8 cellular contexts compared by ENCODE assay signal in genomic region chr1:174005032-174005431, GRCh38. TPM values are rescaled to one million over a fixed set of nuclear protein-coding genes. Genes with fewer than 3 reads are reported as not detected.
DNase-seq lines count a peak whose midpoint lies in the region; ATAC-seq and TF ChIP-seq lines count a peak whose summit lies in the region.

No MANE protein-coding gene starts in this region.

- no peaks in the 10 kb centered on the region for H3K27me3 Mint-ChIP-seq in type B pancreatic cell
- no peaks in the 10 kb centered on the region for H3K27me3 Mint-ChIP-seq in activated T-helper 2 cell treated with anti-CD3 and anti-CD28 coated beads, Interferon-gamma antibody, Interleukin-2, Interleukin-4, amounts not matched to agents 10 μg/mL and 5 μg/mL and 100 μg/mL, durations not matched to agents 14 hours and 24 hours and 36 hours (ENCODE audit: low read depth)

- H3K36me3 ChIP-seq in SK-N-MC (ENCODE audit: insufficient read depth, low read length): no peaks in the 10 kb centered on the region

- no peaks in the 10 kb centered on the region for H3K9me3 ChIP-seq in SK-N-MC (ENCODE audit: low read depth, low read length)

- no peak overlapping the region for H3K27ac Mint-ChIP-seq in type B pancreatic cell
- no peak overlapping the region for H3K27ac Mint-ChIP-seq in activated T-helper 2 cell treated with anti-CD3 and anti-CD28 coated beads, Interferon-gamma antibody, Interleukin-2, Interleukin-4, amounts not matched to agents 10 μg/mL and 5 μg/mL and 100 μg/mL, durations not matched to agents 14 hours and 24 hours and 36 hours

- no peaks in the 10 kb centered on the region for H3K9me3 Mint-ChIP-seq in type B pancreatic cell
- H3K9me3 Mint-ChIP-seq in activated T-helper 2 cell treated with anti-CD3 and anti-CD28 coated beads, Interferon-gamma antibody, Interleukin-2, Interleukin-4, amounts not matched to agents 10 μg/mL and 5 μg/mL and 100 μg/mL, durations not matched to agents 14 hours and 24 hours and 36 hours: no peaks in the 10 kb centered on the region

- peak; percentile 96 for ATAC-seq in HG03060 (IDR thresholded peaks at IDR 0.05; ENCODE audit: low read depth, unreplicated experiment)

- DNase-seq in SIG-M5 treated with dmso at 0.1 percent for 504 hours (lab: John Stamatoyannopoulos, UW; ENCODE audit: unreplicated experiment) (peak; percentile 41), SIG-M5 (lab: John Stamatoyannopoulos, UW) (no peak), SK-N-MC (ENCODE audit: low read depth, low spot score) (peak; percentile 90), type B pancreatic cell (ENCODE audit: extremely low spot score, unreplicated experiment) (no peak), NCI-H526 (lab: John Stamatoyannopoulos, UW) (no peak)
- DNase-seq in activated T-helper 2 cell treated with anti-CD3 and anti-CD28 coated beads, Interferon-gamma antibody, Interleukin-2, Interleukin-4, amounts not matched to agents 10 μg/mL and 5 μg/mL and 100 μg/mL, durations not matched to agents 14 hours and 24 hours and 36 hours (ENCODE audit: low spot score): no peak
- DNase-seq in activated CD8-positive, alpha-beta memory T cell treated with anti-CD3 and anti-CD28 coated beads, Interleukin-2, amount 50 U/mL, for 4 hours: no peak

- H3K27ac ChIP-seq in SK-N-MC: peak overlapping the region; percentile 89

- H3K4me3 Mint-ChIP-seq in type B pancreatic cell: peak overlapping the region; percentile 48
- H3K4me3 Mint-ChIP-seq in activated T-helper 2 cell treated with anti-CD3 and anti-CD28 coated beads, Interferon-gamma antibody, Interleukin-2, Interleukin-4, amounts not matched to agents 10 μg/mL and 5 μg/mL and 100 μg/mL, durations not matched to agents 14 hours and 24 hours and 36 hours (ENCODE audit: low read depth): no peak overlapping the region

- intact Hi-C loops in activated T-helper 2 cell treated with anti-CD3 and anti-CD28 coated beads, Interferon-gamma antibody, Interleukin-2, Interleukin-4, amounts not matched to agents 10 μg/mL and 5 μg/mL and 100 μg/mL, durations not matched to agents 14 hours and 24 hours and 36 hours (cut with micrococcal nuclease): no loop called here

- H3K4me3 ChIP-seq in SK-N-MC: peak overlapping the region; percentile 55

- no peak overlapping the region for H3K9ac ChIP-seq in SK-N-MC (ENCODE audit: insufficient read length)

- H3K4me1 Mint-ChIP-seq in type B pancreatic cell (ENCODE audit: unreplicated experiment): peaks cover 34% of the 10 kb centered on the region
- H3K4me1 Mint-ChIP-seq in activated T-helper 2 cell treated with anti-CD3 and anti-CD28 coated beads, Interferon-gamma antibody, Interleukin-2, Interleukin-4, amounts not matched to agents 10 μg/mL and 5 μg/mL and 100 μg/mL, durations not matched to agents 14 hours and 24 hours and 36 hours (ENCODE audit: low read depth): peaks cover 18% of the 10 kb centered on the region

- H3K36me3 Mint-ChIP-seq in type B pancreatic cell: peaks cover 15% of the 10 kb centered on the region
- H3K36me3 Mint-ChIP-seq in activated T-helper 2 cell treated with anti-CD3 and anti-CD28 coated beads, Interferon-gamma antibody, Interleukin-2, Interleukin-4, amounts not matched to agents 10 μg/mL and 5 μg/mL and 100 μg/mL, durations not matched to agents 14 hours and 24 hours and 36 hours (ENCODE audit: low read depth): peaks cover 33% of the 10 kb centered on the region

- no peak for TF ChIP-seq CTCF in type B pancreatic cell (conservative IDR thresholded peaks at IDR 0.05)

RNA-seq across cellular contexts. Expression of gene RC3H1, which starts 17.1 kb away (rescaled TPM):
- 35.7 and 39.4 TPM in 2 replicates for total RNA-seq in type B pancreatic cell (ENCODE audit: low replicate concordance)
- 30.4 and 33.5 TPM in 2 replicates for total RNA-seq in activated T-helper 2 cell treated with anti-CD3 and anti-CD28 coated beads, Interferon-gamma antibody, Interleukin-2, Interleukin-4, amounts not matched to agents 10 μg/mL and 5 μg/mL and 100 μg/mL, durations not matched to agents 14 hours and 24 hours and 36 hours

Comparison
In these comparisons a context has a peak if more than half of its experiments do, and no peak if none do; other contexts are left out.
1. DNase-seq: peak in SIG-M5 treated with dmso at 0.1 percent for 504 hours (single experiment) and SK-N-MC (single experiment); none in SIG-M5 (single experiment), type B pancreatic cell (single experiment), activated T-helper 2 cell treated with anti-CD3 and anti-CD28 coated beads, Interferon-gamma antibody, Interleukin-2, Interleukin-4, amounts not matched to agents 10 μg/mL and 5 μg/mL and 100 μg/mL, durations not matched to agents 14 hours and 24 hours and 36 hours (single experiment), NCI-H526 (0 of 2) and activated CD8-positive, alpha-beta memory T cell treated with anti-CD3 and anti-CD28 coated beads, Interleukin-2, amount 50 U/mL, for 4 hours (single experiment).